In the genomic region with DNA sequence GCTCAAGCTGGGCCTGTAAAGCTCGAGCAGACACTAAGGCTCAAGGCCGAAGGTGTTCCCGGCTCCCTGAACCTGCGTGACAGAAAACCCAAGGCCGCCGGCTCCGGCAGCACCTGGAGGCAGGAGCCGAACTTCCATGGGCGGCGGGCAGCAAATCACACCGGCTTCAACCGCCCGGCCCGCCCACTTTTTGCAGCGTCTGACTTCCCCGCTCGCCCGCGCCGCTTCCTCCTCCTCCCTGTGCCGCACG, we compare ENCODE assay signal across 1 cellular context.
TF ChIP-seq lines count a peak whose summit lies in the region.

No MANE protein-coding gene starts in this region.

TF ChIP-seq in endothelial cell of umbilical vein, 7 proteins besides CTCF, POLR2A, EP300 and RAD21 (continued from another document):
- TF ChIP-seq MYC (IDR thresholded peaks at IDR 0.05; ENCODE audit: low read depth, low read length): no peak
